15 cellular contexts compared by ENCODE assay signal in the genomic region with DNA sequence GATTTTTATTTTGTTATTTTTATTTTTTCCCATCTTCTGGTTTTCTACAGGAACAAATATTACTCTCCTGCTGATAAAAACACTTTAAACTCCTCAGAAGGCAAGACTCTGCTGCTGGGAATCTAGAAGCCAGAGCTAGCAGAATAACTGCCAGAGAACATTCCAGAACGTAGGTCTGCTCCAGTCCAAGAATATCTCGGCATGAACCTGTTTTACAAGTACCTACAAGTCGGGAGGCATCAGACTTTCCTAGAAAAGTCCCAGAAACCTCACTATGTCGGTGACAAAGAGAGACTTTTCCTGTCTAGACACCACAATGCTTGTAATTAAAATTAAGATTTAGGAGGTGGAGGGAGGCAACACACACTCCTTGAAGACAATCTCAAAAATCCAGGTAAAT. TPM values are rescaled to one million over a fixed set of nuclear protein-coding genes. Genes with fewer than 3 reads are reported as not detected.
DNase-seq lines count a peak whose midpoint lies in the region; ATAC-seq, FAIRE-seq and TF ChIP-seq lines count a peak whose summit lies in the region.
"Had no signal": no experiment of that assay in that cellular context is flagged by ENCODE, and none has a peak within 500 bp of the region (broad histone marks: within the 10 kb centered on the region; RNA-seq: fewer than 3 reads in every experiment).

No MANE protein-coding gene starts in this region.

- TF ChIP-seq CTCF in H9 (conservative IDR thresholded peaks at IDR 0.05): no peak
- TF ChIP-seq CTCF in astrocyte (IDR thresholded peaks at IDR 0.05; ENCODE audit: insufficient read depth, low read depth, low read length): no peak
- TF ChIP-seq CTCF in smooth muscle cell (IDR thresholded peaks at IDR 0.05; ENCODE audit: borderline replicate concordance, insufficient read depth, poor library complexity, severe bottlenecking): no peak
- no peak for TF ChIP-seq CTCF in Calu3 (IDR thresholded peaks at IDR 0.05; ENCODE audit: unreplicated experiment)

- H3K4me1 Mint-ChIP-seq in H9 (peaks cover 52 to 54% of the 10 kb centered on the region in 2 experiments), astrocyte (ENCODE audit: low read depth, unreplicated experiment) (peaks cover 20% of the 10 kb centered on the region), Calu3 (ENCODE audit: low read depth, unreplicated experiment) (peaks cover 9% of the 10 kb centered on the region)
- H3K4me1 Mint-ChIP-seq in activated T-helper 1 cell treated with anti-CD3 and anti-CD28 coated beads, Interleukin-12 subunit alpha, Interleukin-12 subunit beta, Interleukin-2, Interleukin-4 antibody, amounts not matched to agents 30 ng/mL and 10 ng/mL and 1 ng/mL, durations not matched to agents 14 hours and 24 hours and 36 hours (ENCODE audit: low read depth): peaks cover 4% of the 10 kb centered on the region

- H3K4me2 ChIP-seq in H9 (ENCODE audit: insufficient read depth, insufficient read length, low read length) (no peak overlapping the region), astrocyte (ENCODE audit: low read length) (no peak overlapping the region), smooth muscle cell (peak overlapping the region; percentile 73)

- H4K20me1 ChIP-seq in H9 (ENCODE audit: control insufficient read depth, insufficient read depth, insufficient read length): no peaks in the 10 kb centered on the region
- peaks cover 19% of the 10 kb centered on the region for H4K20me1 ChIP-seq in astrocyte (ENCODE audit: insufficient read depth, low read length)
- H4K20me1 ChIP-seq in smooth muscle cell (ENCODE audit: low read depth): no peaks in the 10 kb centered on the region

- no peak overlapping the region for H2BK15ac ChIP-seq in H9 (ENCODE audit: low read depth, low read length)

- no peak overlapping the region for H3K4ac ChIP-seq in H9 (ENCODE audit: low read depth, low read length)

- peaks cover 7% of the 10 kb centered on the region for H3F3A ChIP-seq in smooth muscle cell (ENCODE audit: low read depth)

- no peak overlapping the region for H2BK120ac ChIP-seq in H9 (ENCODE audit: low read depth, low read length, poor library complexity, severe bottlenecking)

- no peak overlapping the region for H3K14ac ChIP-seq in H9 (ENCODE audit: insufficient read depth, low read length)

- no peaks in the 10 kb centered on the region for H3K79me1 ChIP-seq in H9 (ENCODE audit: insufficient read depth, low read depth, low read length, poor library complexity, severe bottlenecking)

- H3K4me3 Mint-ChIP-seq in H9: no peak overlapping the region
- peak overlapping the region; percentile 54 for H3K4me3 Mint-ChIP-seq in astrocyte (ENCODE audit: unreplicated experiment)
- H3K4me3 Mint-ChIP-seq in Calu3 (ENCODE audit: low read depth, unreplicated experiment): no peak overlapping the region
- H3K4me3 Mint-ChIP-seq in activated T-helper 1 cell treated with anti-CD3 and anti-CD28 coated beads, Interleukin-12 subunit alpha, Interleukin-12 subunit beta, Interleukin-2, Interleukin-4 antibody, amounts not matched to agents 30 ng/mL and 10 ng/mL and 1 ng/mL, durations not matched to agents 14 hours and 24 hours and 36 hours: no peak overlapping the region

- no peak overlapping the region for H4K8ac ChIP-seq in H9 (replicated peaks; ENCODE audit: insufficient read length, low read depth, low read length)

- no peak for FAIRE-seq in astrocyte (lab: Jason Lieb, UNC)

- no peak for ATAC-seq in GM19455 (IDR thresholded peaks at IDR 0.05; ENCODE audit: unreplicated experiment)
- ATAC-seq: HCT116 had no signal

- DNase-seq in H9: no peak
- DNase-seq in astrocyte (ENCODE audit: low read depth): no peak
- DNase-seq in islet precursor cell: peak; percentile 69
- DNase-seq in smooth muscle cell (lab: John Stamatoyannopoulos, UW; ENCODE audit: unreplicated experiment): no peak
- DNase-seq in Calu3: no peak
- DNase-seq in NCI-H1105 treated with DMSO at 0.1 percent for 48 hours (lab: John Stamatoyannopoulos, UW): no peak
- no peak for DNase-seq in activated T-helper 1 cell treated with anti-CD3 and anti-CD28 coated beads, Interleukin-12 subunit alpha, Interleukin-12 subunit beta, Interleukin-2, Interleukin-4 antibody, amounts not matched to agents 30 ng/mL and 10 ng/mL and 1 ng/mL, durations not matched to agents 14 hours and 24 hours and 36 hours (ENCODE audit: low spot score)
- DNase-seq: activated naive CD4-positive, alpha-beta T cell treated with anti-CD3 and anti-CD28 coated beads, Interleukin-2, amount 50 U/mL, for 16 hours; AML-193; MG63; naive B cell; T-helper 9 cell had no signal

- H3K23me2 ChIP-seq in H9 (ENCODE audit: insufficient read length, low read depth, low read length, poor library complexity, severe bottlenecking): no peaks in the 10 kb centered on the region

- no peaks in the 10 kb centered on the region for H3K36me3 ChIP-seq in astrocyte (ENCODE audit: insufficient read depth, low read length)
- H3K36me3 ChIP-seq in smooth muscle cell (ENCODE audit: low read depth): no peaks in the 10 kb centered on the region
- H3K36me3 ChIP-seq: MG63 had no signal

- H3K27ac ChIP-seq in H9 (ENCODE audit: insufficient read length, low read depth, low read length) (no peak overlapping the region), astrocyte (ENCODE audit: low read depth, low read length) (no peak overlapping the region), smooth muscle cell (ENCODE audit: low read depth) (peak overlapping the region; percentile 68)

- H3T11ph ChIP-seq in H9 (ENCODE audit: low read length): no peak overlapping the region

- H3K9me3 Mint-ChIP-seq in H9 (no peaks in the 10 kb centered on the region), astrocyte (ENCODE audit: unreplicated experiment) (no peaks in the 10 kb centered on the region), Calu3 (ENCODE audit: low read depth, unreplicated experiment) (no peaks in the 10 kb centered on the region)
- H3K9me3 Mint-ChIP-seq in activated T-helper 1 cell treated with anti-CD3 and anti-CD28 coated beads, Interleukin-12 subunit alpha, Interleukin-12 subunit beta, Interleukin-2, Interleukin-4 antibody, amounts not matched to agents 30 ng/mL and 10 ng/mL and 1 ng/mL, durations not matched to agents 14 hours and 24 hours and 36 hours: no peaks in the 10 kb centered on the region
- H3K9me3 Mint-ChIP-seq: naive B cell had no signal

- H3K9ac ChIP-seq in H9 (ENCODE audit: extremely low read depth, insufficient read length, low read length) (no peak overlapping the region), astrocyte (ENCODE audit: low read length) (no peak overlapping the region), smooth muscle cell (ENCODE audit: low read depth) (peak overlapping the region; percentile 47)

- no peak overlapping the region for H2AK5ac ChIP-seq in H9 (ENCODE audit: insufficient read length, low read length)

- no peak overlapping the region for H2BK5ac ChIP-seq in H9 (ENCODE audit: insufficient read length, low read length)

- H3K9me3 ChIP-seq in H9 (ENCODE audit: control insufficient read depth, low read depth, low read length) (no peaks in the 10 kb centered on the region), astrocyte (ENCODE audit: insufficient read depth, low read depth, low read length) (no peaks in the 10 kb centered on the region), smooth muscle cell (replicated peaks; ENCODE audit: low read depth) (no peaks in the 10 kb centered on the region)
- H3K9me3 ChIP-seq: MG63 had no signal

- WGBS in H9 (ENCODE audit: extremely low coverage, insufficient read length, low lambda C conversion rate): no CpG with 5 or more reads among the region's 4 CpGs
- WGBS in smooth muscle cell (ENCODE audit: low lambda C conversion rate): 37% methylated on average over 4 of the region's 4 CpGs

- H3K27me3 Mint-ChIP-seq in H9 (ENCODE audit: low read depth) (no peaks in the 10 kb centered on the region; the same call in 1 of the 2 replicates), astrocyte (ENCODE audit: low read depth, unreplicated experiment) (no peaks in the 10 kb centered on the region), Calu3 (ENCODE audit: unreplicated experiment) (no peaks in the 10 kb centered on the region)
- peaks cover 3% of the 10 kb centered on the region for H3K27me3 Mint-ChIP-seq in activated T-helper 1 cell treated with anti-CD3 and anti-CD28 coated beads, Interleukin-12 subunit alpha, Interleukin-12 subunit beta, Interleukin-2, Interleukin-4 antibody, amounts not matched to agents 30 ng/mL and 10 ng/mL and 1 ng/mL, durations not matched to agents 14 hours and 24 hours and 36 hours (ENCODE audit: insufficient read depth)

- peak overlapping the region; percentile 61 to 83 (median 74); a peak in 6 of 7 replicates for H3K27ac Mint-ChIP-seq in H9
- H3K27ac Mint-ChIP-seq in astrocyte (ENCODE audit: unreplicated experiment): peak overlapping the region; percentile 72
- H3K27ac Mint-ChIP-seq in Calu3 (ENCODE audit: unreplicated experiment): no peak overlapping the region
- no peak overlapping the region for H3K27ac Mint-ChIP-seq in activated T-helper 1 cell treated with anti-CD3 and anti-CD28 coated beads, Interleukin-12 subunit alpha, Interleukin-12 subunit beta, Interleukin-2, Interleukin-4 antibody, amounts not matched to agents 30 ng/mL and 10 ng/mL and 1 ng/mL, durations not matched to agents 14 hours and 24 hours and 36 hours

- H4K5ac ChIP-seq in H9 (ENCODE audit: insufficient read length, low read depth, low read length): no peak overlapping the region

- H3K79me2 ChIP-seq in H9 (ENCODE audit: insufficient read depth, low read length) (no peaks in the 10 kb centered on the region; the same call in 1 of the 2 replicates), astrocyte (ENCODE audit: insufficient read depth, low read length) (no peaks in the 10 kb centered on the region), smooth muscle cell (ENCODE audit: low read depth) (no peaks in the 10 kb centered on the region)

- H4K91ac ChIP-seq in H9 (ENCODE audit: insufficient read length, low read depth, low read length): no peak overlapping the region

- no peak overlapping the region for H2BK12ac ChIP-seq in H9 (ENCODE audit: insufficient read length, low read depth, low read length)

- intact Hi-C loops in Calu3 (cut with micrococcal nuclease; ENCODE audit: unreplicated experiment): no loop called here
- intact Hi-C loops in activated T-helper 1 cell treated with anti-CD3 and anti-CD28 coated beads, Interleukin-12 subunit alpha, Interleukin-12 subunit beta, Interleukin-2, Interleukin-4 antibody, amounts not matched to agents 30 ng/mL and 10 ng/mL and 1 ng/mL, durations not matched to agents 14 hours and 24 hours and 36 hours (cut with micrococcal nuclease): no loop called here

- H3K18ac ChIP-seq in H9 (ENCODE audit: insufficient read length, low read depth, low read length): no peak overlapping the region

- no TSS peak for BruUV-seq in Calu3 (replicated peaks; lab: Mats Ljungman, UMichigan)

- H2AFZ ChIP-seq in H9 (ENCODE audit: low read length) (no peak overlapping the region), astrocyte (ENCODE audit: low read depth, low read length) (no peak overlapping the region), smooth muscle cell (ENCODE audit: low read depth) (no peak overlapping the region)

- no peak overlapping the region for H3K23ac ChIP-seq in H9 (ENCODE audit: insufficient read length, low read depth, low read length)

- H3K4me1 ChIP-seq in H9 (ENCODE audit: insufficient read depth, low read length) (peaks cover 14% of the 10 kb centered on the region; the same call in 1 of the 2 replicates), astrocyte (ENCODE audit: insufficient read depth, low read length) (peaks cover 9% of the 10 kb centered on the region), smooth muscle cell (ENCODE audit: low read depth) (peaks cover 33% of the 10 kb centered on the region)

- CTCF ChIA-PET in Calu3 (lab: Charles Lee): no interaction called here

- no peak overlapping the region for H2BK20ac ChIP-seq in H9 (ENCODE audit: low read depth, low read length, poor library complexity, severe bottlenecking)

- H3K4me3 ChIP-seq in astrocyte (ENCODE audit: insufficient read depth, low read depth, low read length) (no peak overlapping the region), smooth muscle cell (no peak overlapping the region)
- H3K4me3 ChIP-seq: dorsolateral prefrontal cortex, MG63 had no signal

- H3K56ac ChIP-seq in H9 (ENCODE audit: insufficient read length, low read depth, low read length): no peak overlapping the region

- H3K27me3 ChIP-seq in H9 (ENCODE audit: insufficient read depth, low read length) (no peaks in the 10 kb centered on the region), astrocyte (ENCODE audit: insufficient read depth, low read length) (no peaks in the 10 kb centered on the region), smooth muscle cell (ENCODE audit: low read depth) (no peaks in the 10 kb centered on the region)
- H3K27me3 ChIP-seq: dorsolateral prefrontal cortex, MG63 had no signal

- peaks cover 6 to 47% (median 15%) of the 10 kb centered on the region in 3 experiments; a peak in 6 of 7 replicates for H3K36me3 Mint-ChIP-seq in H9 (ENCODE audit: insufficient read depth in 1 of 3, low read depth in 3 of 3)
- peaks cover 7% of the 10 kb centered on the region for H3K36me3 Mint-ChIP-seq in astrocyte (ENCODE audit: low read depth, unreplicated experiment)
- peaks cover 8% of the 10 kb centered on the region for H3K36me3 Mint-ChIP-seq in Calu3 (ENCODE audit: insufficient read depth, unreplicated experiment)
- H3K36me3 Mint-ChIP-seq in activated T-helper 1 cell treated with anti-CD3 and anti-CD28 coated beads, Interleukin-12 subunit alpha, Interleukin-12 subunit beta, Interleukin-2, Interleukin-4 antibody, amounts not matched to agents 30 ng/mL and 10 ng/mL and 1 ng/mL, durations not matched to agents 14 hours and 24 hours and 36 hours (ENCODE audit: low read depth): no peaks in the 10 kb centered on the region
- H3K36me3 Mint-ChIP-seq: naive B cell had no signal

RNA-seq across cellular contexts. Expression of a gene that starts 41.4 kb away (rescaled TPM):
- 5.2 and 6.2 TPM in 2 replicates for total RNA-seq in H9 (2021)
- total RNA-seq in astrocyte: 0.53 TPM in 1 of 2 replicates, not detected in the other
- not detected in 2 replicates for total RNA-seq in smooth muscle cell
- 1.3 TPM in 1 of 2 replicates, not detected in the other for polyA plus RNA-seq in smooth muscle cell
- 1.0 and 1.6 TPM in 2 replicates for total RNA-seq in Calu3 (2022)
- not detected in 2 replicates for total RNA-seq in activated T-helper 1 cell treated with anti-CD3 and anti-CD28 coated beads, Interleukin-12 subunit alpha, Interleukin-12 subunit beta, Interleukin-2, Interleukin-4 antibody, amounts not matched to agents 30 ng/mL and 10 ng/mL and 1 ng/mL, durations not matched to agents 14 hours and 24 hours and 36 hours

RNA-seq across cellular contexts. Expression of a gene that starts 41.7 kb away (rescaled TPM):
- total RNA-seq in H9 (2021): 26.9 and 29.7 TPM in 2 replicates
- 12.5 and 15.7 TPM in 2 replicates for total RNA-seq in astrocyte
- total RNA-seq in smooth muscle cell: 3.2 and 3.4 TPM in 2 replicates
- polyA plus RNA-seq in smooth muscle cell: 6.2 and 7.3 TPM in 2 replicates
- total RNA-seq in Calu3 (2022): 13.2 and 17.4 TPM in 2 replicates
- total RNA-seq in activated T-helper 1 cell treated with anti-CD3 and anti-CD28 coated beads, Interleukin-12 subunit alpha, Interleukin-12 subunit beta, Interleukin-2, Interleukin-4 antibody, amounts not matched to agents 30 ng/mL and 10 ng/mL and 1 ng/mL, durations not matched to agents 14 hours and 24 hours and 36 hours: not detected in 2 replicates

Comparison
In these comparisons a context has a peak if more than half of its experiments do, and no peak if none do; other contexts are left out.
1. H3K27ac Mint-ChIP-seq: peak in H9 (3 of 3) and astrocyte (single experiment); none in Calu3 (single experiment) and activated T-helper 1 cell treated with anti-CD3 and anti-CD28 coated beads, Interleukin-12 subunit alpha, Interleukin-12 subunit beta, Interleukin-2, Interleukin-4 antibody, amounts not matched to agents 30 ng/mL and 10 ng/mL and 1 ng/mL, durations not matched to agents 14 hours and 24 hours and 36 hours (single experiment).